Comparison of ENCODE assay signal across 8 cellular contexts in genomic region chr15:64246364-64247189, GRCh38.
DNase-seq lines count a peak whose midpoint lies in the region; ATAC-seq and TF ChIP-seq lines count a peak whose summit lies in the region.

No MANE protein-coding gene starts in this region.

- intact Hi-C loops in cardiac septum (cut with DNase I): no loop called here

- DNase-seq in DMS53 treated with DMSO at 0.1 percent for 48 hours (lab: John Stamatoyannopoulos, UW; ENCODE audit: unreplicated experiment): peak; percentile 78
- peak; percentile 22 for DNase-seq in GM19238 (ENCODE audit: insufficient read length, low spot score)
- DNase-seq in NCI-H82 treated with DMSO at 0.1 percent for 48 hours (lab: John Stamatoyannopoulos, UW; ENCODE audit: unreplicated experiment): peak; percentile 89
- peak; percentile 60 for DNase-seq in astrocyte of the cerebellum (ENCODE audit: low read depth)
- peak; percentile 76 for DNase-seq in myocyte (ENCODE audit: low read depth)
- DNase-seq in coronary artery (ENCODE audit: low spot score): no peak
- DNase-seq in cardiac septum (ENCODE audit: low spot score): no peak

- no peak for TF ChIP-seq CTCF in astrocyte of the cerebellum (IDR thresholded peaks at IDR 0.05; ENCODE audit: low read depth, low read length, missing control alignments)
- TF ChIP-seq CTCF in coronary artery (IDR thresholded peaks at IDR 0.05): no peak

- no peak overlapping the region for H3K4me3 ChIP-seq in astrocyte of the cerebellum (ENCODE audit: low read depth, low read length)
- H3K4me3 ChIP-seq in coronary artery: no peak overlapping the region

- peak; percentile 75 for ATAC-seq in HG03097 (IDR thresholded peaks at IDR 0.05; ENCODE audit: low FRiP score, unreplicated experiment)

- in situ Hi-C loops in astrocyte of the cerebellum (cut with HindIII; ENCODE audit: low sequenced_read_pairs): no loop called here

- H3K27ac ChIP-seq in coronary artery: no peak overlapping the region

Comparison
In these comparisons a context has a peak if more than half of its experiments do, and no peak if none do; other contexts are left out.
1. DNase-seq: peak in DMS53 treated with DMSO at 0.1 percent for 48 hours (single experiment), GM19238 (single experiment), NCI-H82 treated with DMSO at 0.1 percent for 48 hours (single experiment), astrocyte of the cerebellum (single experiment) and myocyte (single experiment); none in coronary artery (single experiment) and cardiac septum (single experiment).